ENCODE assay signal across 8 cellular contexts in genomic region chr9:35538361-35539234, GRCh38. TPM values are rescaled to one million over a fixed set of nuclear protein-coding genes. Genes with fewer than 3 reads are reported as not detected.
DNase-seq lines count a peak whose midpoint lies in the region; TF ChIP-seq lines count a peak whose summit lies in the region.

No MANE protein-coding gene starts in this region.

- H3K36me3 Mint-ChIP-seq in brain = peaks cover 33% of the 10 kb centered on the region

- no peaks in the 10 kb centered on the region for H3K9me2 ChIP-seq in PC-9 (ENCODE audit: insufficient read depth)

- peaks cover 6% of the 10 kb centered on the region for H3K27me3 Mint-ChIP-seq in brain

- BruUV-seq in PC-9 (replicated peaks; lab: Mats Ljungman, UMichigan) = no TSS peak

- no peaks in the 10 kb centered on the region for H3K27me3 ChIP-seq in PC-9 (ENCODE audit: insufficient read depth, low read depth)

- DNase-seq in GM04503 (ENCODE audit: low read depth) (peak; percentile 77), retina (peak; percentile 93), NCI-H1436 treated with DMSO at 0.1 percent for 48 hours (lab: John Stamatoyannopoulos, UW) (no peak), PC-9 (no peak), activated gamma-delta T cell treated with Interleukin-2 at 50 U/mL for 16 hours (no peak), NCI-H128 (lab: John Stamatoyannopoulos, UW; ENCODE audit: unreplicated experiment) (no peak)

- H3K4me1 Mint-ChIP-seq in brain = peaks cover 60% of the 10 kb centered on the region

- no peak overlapping the region for H2AFZ ChIP-seq in PC-9

- POLR2A ChIA-PET in PC-9 (lab: Charles Lee; ENCODE audit: unreplicated experiment) = no interaction called here

- H3K4me3 Mint-ChIP-seq in brain = peak overlapping the region; percentile 92 to 95 (median 93)

- no peaks in the 10 kb centered on the region for H3K36me3 ChIP-seq in PC-9 (ENCODE audit: low read depth)

- CTCF ChIA-PET in PC-9 (lab: Charles Lee) = no interaction called here

- no peaks in the 10 kb centered on the region for H4K20me1 ChIP-seq in PC-9 (ENCODE audit: insufficient read depth)

- H3K4me2 ChIP-seq in PC-9 = no peak overlapping the region

- peaks cover 0 to 3% (median 0%) of the 10 kb centered on the region in 5 experiments for H3K9me3 Mint-ChIP-seq in brain

- no peaks in the 10 kb centered on the region; the same call in 1 of the 2 replicates for H3K4me1 ChIP-seq in PC-9 (replicated peaks; ENCODE audit: insufficient read depth)

- H3K27ac ChIP-seq in PC-9 = no peak overlapping the region

- H3F3A ChIP-seq in PC-9 (ENCODE audit: insufficient read depth, low read depth) = no peaks in the 10 kb centered on the region

- peak overlapping the region; percentile 97 to 100 (median 99) for H3K27ac Mint-ChIP-seq in brain

- H3K79me2 ChIP-seq in PC-9 (ENCODE audit: low read depth) = 0 out of 2 replicates have a peak, but pooled peaks cover 4% of the 10 kb centered on the region

- peak overlapping the region; percentile 52 for H3K4me3 ChIP-seq in iPS-11a (ENCODE audit: low read depth, low read length)
- H3K4me3 ChIP-seq in PC-9 = no peak overlapping the region

- intact Hi-C loops in PC-9 (cut with micrococcal nuclease; ENCODE audit: unreplicated experiment) = no loop called here

- no peak for TF ChIP-seq CTCF in brain (conservative IDR thresholded peaks at IDR 0.05)
- no peak for TF ChIP-seq CTCF in PC-9 (conservative IDR thresholded peaks at IDR 0.05)

- no peaks in the 10 kb centered on the region for H3K9me3 ChIP-seq in PC-9 (ENCODE audit: insufficient read depth, low read depth)

RNA-seq across cellular contexts. Expression of gene RUSC2, which starts 48.7 kb away (rescaled TPM):
- polyA plus RNA-seq in brain (ENCODE audit: insufficient read depth, low read depth, low replicate concordance) = 45.0 TPM
- 10.1 and 12.5 TPM in 2 replicates for total RNA-seq in PC-9 (2021)

Comparison
In these comparisons a context has a peak if more than half of its experiments do, and no peak if none do; other contexts are left out.
1. DNase-seq: peak in GM04503 (single experiment) and retina (single experiment); none in NCI-H1436 treated with DMSO at 0.1 percent for 48 hours (single experiment), PC-9 (0 of 2), activated gamma-delta T cell treated with Interleukin-2 at 50 U/mL for 16 hours (single experiment) and NCI-H128 (single experiment).